1 cellular context compared by ENCODE assay signal in genomic region chr12:26878661-26879119, GRCh38.
TF ChIP-seq lines count a peak whose summit lies in the region.

No MANE protein-coding gene starts in this region.

TF ChIP-seq in endothelial cell of umbilical vein, 7 proteins besides CTCF, POLR2A, EP300 and RAD21:
- TF ChIP-seq GATA2 (IDR thresholded peaks at IDR 0.05; ENCODE audit: insufficient read depth, insufficient read length, low read depth, low read length): no peak
- TF ChIP-seq MYC (IDR thresholded peaks at IDR 0.05; ENCODE audit: low read depth, low read length): no peak
- TF ChIP-seq EZH2 (IDR thresholded peaks at IDR 0.05; ENCODE audit: borderline replicate concordance, low read depth, low read length, severe bottlenecking): no peak
- TF ChIP-seq FOS (IDR thresholded peaks at IDR 0.05; ENCODE audit: borderline replicate concordance, insufficient read depth, low read length): no peak
- no peak for TF ChIP-seq POLR2AphosphoS5 (IDR thresholded peaks at IDR 0.05; ENCODE audit: insufficient read depth, low read depth, low read length)
- no peak for TF ChIP-seq MAX (IDR thresholded peaks at IDR 0.05; ENCODE audit: insufficient read depth, insufficient read length)
